In the genomic region with DNA sequence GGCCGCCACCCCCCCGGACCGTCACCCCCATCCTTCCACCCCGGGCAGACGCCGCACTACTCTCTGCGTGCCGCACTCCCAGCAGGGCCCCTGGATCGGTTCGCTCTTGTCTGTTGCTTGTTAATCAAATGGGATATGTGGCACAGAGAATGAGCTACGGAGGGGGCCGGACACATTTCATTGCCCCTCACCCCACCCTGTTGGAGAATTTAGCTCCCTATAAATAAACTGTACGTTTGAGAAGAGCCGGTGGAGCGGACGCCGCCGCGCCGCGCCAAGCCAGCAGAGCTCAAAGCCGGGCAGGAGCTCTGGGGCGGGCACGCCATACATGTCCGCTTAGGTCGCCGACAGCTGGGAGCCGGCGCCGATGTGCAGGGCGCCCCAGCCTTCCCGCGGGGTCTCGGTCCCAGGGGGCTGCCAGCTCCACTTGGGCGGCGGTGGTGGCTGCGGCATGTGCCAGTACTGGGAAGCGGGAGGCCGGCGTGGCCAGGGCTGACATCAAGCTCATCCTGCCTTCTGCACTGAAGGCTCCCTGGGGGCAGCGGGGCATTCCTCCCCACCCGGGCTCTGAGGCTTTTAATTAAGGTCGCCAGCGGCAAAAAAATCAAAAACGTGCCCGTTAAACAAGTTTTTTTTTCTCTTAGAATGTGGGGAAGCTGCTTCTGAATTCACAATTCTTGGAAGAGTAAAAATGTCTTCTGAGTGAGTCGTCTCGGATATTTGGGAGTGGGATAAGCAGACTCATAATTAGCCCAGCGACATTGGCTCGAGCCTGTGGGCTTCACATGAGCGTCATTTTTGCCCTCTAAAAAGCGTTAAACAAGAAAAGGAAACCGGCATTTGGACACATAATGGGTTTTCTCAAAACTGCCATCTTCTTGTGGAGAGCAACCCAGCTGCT, we compare ENCODE assay signal across 10 cellular contexts. TPM values are rescaled to one million over a fixed set of nuclear protein-coding genes. Genes with fewer than 3 reads are reported as not detected.
DNase-seq lines count a peak whose midpoint lies in the region; FAIRE-seq and TF ChIP-seq lines count a peak whose summit lies in the region.
"Had no signal": no experiment of that assay in that cellular context is flagged by ENCODE, and none has a peak within 500 bp of the region (broad histone marks: within the 10 kb centered on the region; RNA-seq: fewer than 3 reads in every experiment).

No MANE protein-coding gene starts in this region.

- FAIRE-seq in astrocyte (lab: Jason Lieb, UNC) = no peak

- peaks cover 2% of the 10 kb centered on the region for H3K9me3 Mint-ChIP-seq in activated CD4-positive, alpha-beta memory T cell treated with anti-CD3 and anti-CD28 coated beads for 36 hours
- no peaks in the 10 kb centered on the region for H3K9me3 Mint-ChIP-seq in activated CD4-positive, alpha-beta memory T cell treated with anti-CD3 and anti-CD28 coated beads, Interleukin-2, amount 10 ng/mL, durations not matched to agents 7 days and 5 days
- peaks cover 6% of the 10 kb centered on the region for H3K9me3 Mint-ChIP-seq in astrocyte (ENCODE audit: unreplicated experiment)

- no peak for TF ChIP-seq EP300 in stomach (IDR thresholded peaks at IDR 0.05)

- no peak for TF ChIP-seq CTCF in astrocyte (IDR thresholded peaks at IDR 0.05; ENCODE audit: insufficient read depth, low read depth, low read length)
- TF ChIP-seq CTCF in stomach (IDR thresholded peaks at IDR 0.05) = no peak
- no peak for TF ChIP-seq CTCF in adrenal gland (IDR thresholded peaks at IDR 0.05)

- POLR2A ChIA-PET in activated CD4-positive, alpha-beta memory T cell treated with anti-CD3 and anti-CD28 coated beads for 36 hours (lab: Charles Lee) = no interaction called here
- POLR2A ChIA-PET in activated CD4-positive, alpha-beta memory T cell treated with anti-CD3 and anti-CD28 coated beads, Interleukin-2, amount 10 ng/mL, durations not matched to agents 7 days and 5 days (lab: Charles Lee) = no interaction called here

- peak overlapping the region; percentile 55 for H3K4me2 ChIP-seq in astrocyte (ENCODE audit: low read length)

- H3K36me3 ChIP-seq in astrocyte (ENCODE audit: insufficient read depth, low read length) = no peaks in the 10 kb centered on the region
- H3K36me3 ChIP-seq in stomach = no peaks in the 10 kb centered on the region
- no peaks in the 10 kb centered on the region for H3K36me3 ChIP-seq in adrenal gland (replicated peaks in 1 of 2)

- H3K4me3 ChIP-seq in astrocyte (ENCODE audit: insufficient read depth, low read depth, low read length) = no peak overlapping the region
- H3K4me3 ChIP-seq in stomach = peak overlapping the region; percentile 32 to 52 (median 41)
- H3K4me3 ChIP-seq in adrenal gland = no peak overlapping the region

- H3K27ac Mint-ChIP-seq in activated CD4-positive, alpha-beta memory T cell treated with anti-CD3 and anti-CD28 coated beads for 36 hours = no peak overlapping the region
- H3K27ac Mint-ChIP-seq in activated CD4-positive, alpha-beta memory T cell treated with anti-CD3 and anti-CD28 coated beads, Interleukin-2, amount 10 ng/mL, durations not matched to agents 7 days and 5 days = no peak overlapping the region
- H3K27ac Mint-ChIP-seq in astrocyte (ENCODE audit: unreplicated experiment) = no peak overlapping the region

- peaks cover 2% of the 10 kb centered on the region for H3K36me3 Mint-ChIP-seq in activated CD4-positive, alpha-beta memory T cell treated with anti-CD3 and anti-CD28 coated beads for 36 hours
- H3K36me3 Mint-ChIP-seq in activated CD4-positive, alpha-beta memory T cell treated with anti-CD3 and anti-CD28 coated beads, Interleukin-2, amount 10 ng/mL, durations not matched to agents 7 days and 5 days (ENCODE audit: low read depth) = no peaks in the 10 kb centered on the region
- H3K36me3 Mint-ChIP-seq in astrocyte (ENCODE audit: low read depth, unreplicated experiment) = peaks cover 6% of the 10 kb centered on the region

- H3K27me3 ChIP-seq in astrocyte (ENCODE audit: insufficient read depth, low read length) (peaks cover 37% of the 10 kb centered on the region), stomach (peaks cover 10 to 70% (median 60%) of the 10 kb centered on the region in 3 donors), adrenal gland (peaks cover 83% of the 10 kb centered on the region)

- no peak overlapping the region for H3K27ac ChIP-seq in astrocyte (ENCODE audit: low read depth, low read length)
- no peak overlapping the region for H3K27ac ChIP-seq in stomach
- H3K27ac ChIP-seq in adrenal gland = no peak overlapping the region

- TF ChIP-seq POLR2A in stomach (IDR thresholded peaks at IDR 0.05) = no peak
- TF ChIP-seq POLR2A in adrenal gland (IDR thresholded peaks at IDR 0.05) = no peak

- no peak overlapping the region for H3K9ac ChIP-seq in astrocyte (ENCODE audit: low read length)

- peak overlapping the region; percentile 50 for H3K4me3 Mint-ChIP-seq in activated CD4-positive, alpha-beta memory T cell treated with anti-CD3 and anti-CD28 coated beads for 36 hours
- H3K4me3 Mint-ChIP-seq in activated CD4-positive, alpha-beta memory T cell treated with anti-CD3 and anti-CD28 coated beads, Interleukin-2, amount 10 ng/mL, durations not matched to agents 7 days and 5 days = no peak overlapping the region
- H3K4me3 Mint-ChIP-seq in astrocyte (ENCODE audit: unreplicated experiment) = peak overlapping the region; percentile 79

- H3K4me1 Mint-ChIP-seq in activated CD4-positive, alpha-beta memory T cell treated with anti-CD3 and anti-CD28 coated beads for 36 hours (ENCODE audit: low read depth) = peaks cover 15% of the 10 kb centered on the region
- H3K4me1 Mint-ChIP-seq in activated CD4-positive, alpha-beta memory T cell treated with anti-CD3 and anti-CD28 coated beads, Interleukin-2, amount 10 ng/mL, durations not matched to agents 7 days and 5 days = peaks cover 3% of the 10 kb centered on the region
- H3K4me1 Mint-ChIP-seq in astrocyte (ENCODE audit: low read depth, unreplicated experiment) = peaks cover 6% of the 10 kb centered on the region

- H4K20me1 ChIP-seq in astrocyte (ENCODE audit: insufficient read depth, low read length) = no peaks in the 10 kb centered on the region

- H3K27me3 Mint-ChIP-seq in activated CD4-positive, alpha-beta memory T cell treated with anti-CD3 and anti-CD28 coated beads for 36 hours = peaks cover 49% of the 10 kb centered on the region
- H3K27me3 Mint-ChIP-seq in activated CD4-positive, alpha-beta memory T cell treated with anti-CD3 and anti-CD28 coated beads, Interleukin-2, amount 10 ng/mL, durations not matched to agents 7 days and 5 days = peaks cover 55% of the 10 kb centered on the region
- peaks cover 23% of the 10 kb centered on the region for H3K27me3 Mint-ChIP-seq in astrocyte (ENCODE audit: low read depth, unreplicated experiment)

- no peak for DNase-seq in activated CD4-positive, alpha-beta memory T cell treated with anti-CD3 and anti-CD28 coated beads for 36 hours
- DNase-seq in activated CD4-positive, alpha-beta memory T cell treated with anti-CD3 and anti-CD28 coated beads, Interleukin-2, amount 10 ng/mL, durations not matched to agents 7 days and 5 days = no peak
- no peak for DNase-seq in astrocyte (ENCODE audit: low read depth)
- peak; percentile 27 for DNase-seq in left kidney (ENCODE audit: low read depth, low spot score)
- DNase-seq in stomach = no peak
- no peak for DNase-seq in adrenal gland
- no peak for DNase-seq in SHP77 treated with DMSO at 0.1 percent for 48 hours (lab: John Stamatoyannopoulos, UW)
- DNase-seq in SW 1271 (lab: John Stamatoyannopoulos, UW) = no peak
- DNase-seq: Kasumi-1 had no signal

- no peaks in the 10 kb centered on the region for H3K4me1 ChIP-seq in astrocyte (ENCODE audit: insufficient read depth, low read length)
- peaks cover 0 to 29% (median 26%) of the 10 kb centered on the region in 4 donors for H3K4me1 ChIP-seq in stomach
- peaks cover 0 to 3% of the 10 kb centered on the region in 2 donors for H3K4me1 ChIP-seq in adrenal gland (replicated peaks in 1 of 2)

- WGBS in stomach, 5 donors = 5 to 33% (median 11%) methylated on average over 23 to 53 of the region's 53 CpGs
- WGBS in adrenal gland, 4 donors = 4 to 30% (median 17%) methylated on average over 15 to 53 of the region's 53 CpGs

- H3K79me2 ChIP-seq in astrocyte (ENCODE audit: insufficient read depth, low read length) = no peaks in the 10 kb centered on the region

- H3K9me3 ChIP-seq in astrocyte (ENCODE audit: insufficient read depth, low read depth, low read length) = peaks cover 8% of the 10 kb centered on the region
- peaks cover 0 to 16% (median 4%) of the 10 kb centered on the region in 4 donors for H3K9me3 ChIP-seq in stomach
- H3K9me3 ChIP-seq in adrenal gland (replicated peaks in 1 of 3) = no peaks in the 10 kb centered on the region

- no peak overlapping the region for H2AFZ ChIP-seq in astrocyte (ENCODE audit: low read depth, low read length)

- CTCF ChIA-PET in activated CD4-positive, alpha-beta memory T cell treated with anti-CD3 and anti-CD28 coated beads for 36 hours (lab: Charles Lee) = interaction anchor here (0.7 to 1.0 kb wide), 2 partner anchors 12 to 777 kb away, joined by 3 to 4 read pairs; no protein-coding TSS in a partner anchor
- CTCF ChIA-PET in activated CD4-positive, alpha-beta memory T cell treated with anti-CD3 and anti-CD28 coated beads, Interleukin-2, amount 10 ng/mL, durations not matched to agents 7 days and 5 days (lab: Charles Lee) = no interaction called here

- intact Hi-C loops in activated CD4-positive, alpha-beta memory T cell treated with anti-CD3 and anti-CD28 coated beads for 36 hours (cut with micrococcal nuclease) = loop anchor here (5.0 kb wide), 2 partner anchors 44 to 1109 kb away; no protein-coding TSS in a partner anchor
- intact Hi-C loops in stomach (cut with DNase I; ENCODE audit: low total_unique reads) = no loop called here
- intact Hi-C loops in adrenal gland (cut with DNase I) = no loop called here

RNA-seq across cellular contexts. Expression of gene PCDH19, which starts 1.1 kb away (rescaled TPM):
- not detected for total RNA-seq in activated CD4-positive, alpha-beta memory T cell treated with anti-CD3 and anti-CD28 coated beads for 36 hours
- total RNA-seq in activated CD4-positive, alpha-beta memory T cell treated with anti-CD3 and anti-CD28 coated beads, Interleukin-2, amount 10 ng/mL, durations not matched to agents 7 days and 5 days = not detected
- total RNA-seq in astrocyte (11.6 and 14.9 TPM in 2 replicates), stomach (1 to 10 TPM in 1 of 5 donors, under 1 TPM in 3, not detected in 1; under 0.01 to 1.3 (median 0.58) TPM), adrenal gland (under 1 TPM in 7 of 8 donors, not detected in 1; 0.07 to 0.35 (median 0.14) TPM)
- polyA plus RNA-seq in stomach (under 1 TPM in 2 of 3 donors, not detected in 1; 0.10 to 0.15 TPM), adrenal gland (under 1 TPM; 0.08 to 0.20 (median 0.11) TPM)
- total RNA-seq: OCI-LY7 had no signal

Comparison
In these comparisons a context has a peak if more than half of its experiments do, and no peak if none do; other contexts are left out.
1. H3K4me3 ChIP-seq: peak in stomach (4 of 4); none in astrocyte (single experiment) and adrenal gland (0 of 4).